In genomic region chr20:50586531-50587232, GRCh38 we compare ENCODE assay signal across 23 cellular contexts.
A peak's percentile ranks its signal among the peaks of the same experiment; 100 is the strongest.
DNase-seq lines count a peak whose midpoint lies in the region; ATAC-seq and TF ChIP-seq lines count a peak whose summit lies in the region.
"Had no signal": no experiment of that assay in that cellular context is flagged by ENCODE, and none has a peak within 500 bp of the region (broad histone marks: within the 10 kb centered on the region; RNA-seq: fewer than 3 reads in every experiment).

No MANE protein-coding gene starts in this region.

- intact Hi-C loops in activated naive CD4-positive, alpha-beta T cell treated with anti-CD3 and anti-CD28 coated beads for 36 hours (cut with micrococcal nuclease), result no loop called here

- peak; percentile 18 for TF ChIP-seq POLR2A in GM18505 (IDR thresholded peaks at IDR 0.05; ENCODE audit: borderline replicate concordance, extremely low read depth, insufficient read depth, insufficient read length)
- TF ChIP-seq POLR2A in gastroesophageal sphincter (IDR thresholded peaks at IDR 0.05), result no peak

- peaks cover 18% of the 10 kb centered on the region for H3K36me3 Mint-ChIP-seq in activated naive CD4-positive, alpha-beta T cell treated with anti-CD3 and anti-CD28 coated beads for 36 hours (ENCODE audit: low read depth)
- H3K36me3 Mint-ChIP-seq in stimulated activated effector memory CD8-positive, alpha-beta T cell treated with anti-CD3 and anti-CD28 coated beads, Interleukin-12 subunit alpha, Interleukin-12 subunit beta, amount 100 ng/mL, for 72 hours, result peaks cover 100% of the 10 kb centered on the region

- no peak for TF ChIP-seq EP300 in gastroesophageal sphincter (IDR thresholded peaks at IDR 0.05)

- no peaks in the 10 kb centered on the region for H3K9me3 ChIP-seq in gastroesophageal sphincter
- no peaks in the 10 kb centered on the region for H3K9me3 ChIP-seq in SJCRH30 (replicated peaks)
- H3K9me3 ChIP-seq: mucosa of descending colon, right atrium auricular region, transverse colon had no signal

- WGBS in gastroesophageal sphincter (ENCODE audit: low coverage in 1 of 2), 2 donors, result 60% methylated on average over 1 of the region's 13 CpGs; no CpG with 5 or more reads in 1 of the 2 donors

- H3K4me1 Mint-ChIP-seq in activated naive CD4-positive, alpha-beta T cell treated with anti-CD3 and anti-CD28 coated beads for 36 hours (ENCODE audit: low read depth), result no peaks in the 10 kb centered on the region
- H3K4me1 Mint-ChIP-seq in stimulated activated effector memory CD8-positive, alpha-beta T cell treated with anti-CD3 and anti-CD28 coated beads, Interleukin-12 subunit alpha, Interleukin-12 subunit beta, amount 100 ng/mL, for 72 hours, result peaks cover 14% of the 10 kb centered on the region

- no peak for ATAC-seq in GM18505 (IDR thresholded peaks at IDR 0.05; ENCODE audit: unreplicated experiment)
- ATAC-seq in stimulated activated effector memory CD8-positive, alpha-beta T cell treated with anti-CD3 and anti-CD28 coated beads, Interleukin-12 subunit alpha, Interleukin-12 subunit beta, amount 100 ng/mL, for 72 hours, result peak; percentile 27
- ATAC-seq in gastroesophageal sphincter, result no peak
- ATAC-seq in HG03520 (IDR thresholded peaks at IDR 0.05; ENCODE audit: unreplicated experiment), result no peak

- H3K27ac Mint-ChIP-seq in activated naive CD4-positive, alpha-beta T cell treated with anti-CD3 and anti-CD28 coated beads for 36 hours, result peak overlapping the region; percentile 50
- peak overlapping the region; percentile 29 for H3K27ac Mint-ChIP-seq in stimulated activated effector memory CD8-positive, alpha-beta T cell treated with anti-CD3 and anti-CD28 coated beads, Interleukin-12 subunit alpha, Interleukin-12 subunit beta, amount 100 ng/mL, for 72 hours
- H3K27ac Mint-ChIP-seq: T-helper 1 cell treated with Interleukin-12 subunit alpha and Interleukin-12 subunit beta and Interleukin-4 antibody, amounts not matched to agents 30 μg/mL and 1 μg/mL, for 36 hours had no signal

- H3K9me3 Mint-ChIP-seq in activated naive CD4-positive, alpha-beta T cell treated with anti-CD3 and anti-CD28 coated beads for 36 hours, result no peaks in the 10 kb centered on the region
- H3K9me3 Mint-ChIP-seq in stimulated activated effector memory CD8-positive, alpha-beta T cell treated with anti-CD3 and anti-CD28 coated beads, Interleukin-12 subunit alpha, Interleukin-12 subunit beta, amount 100 ng/mL, for 72 hours, result no peaks in the 10 kb centered on the region
- H3K9me3 Mint-ChIP-seq: CD4-positive, CD25-positive, alpha-beta regulatory T cell; T-helper 1 cell treated with Interleukin-12 subunit alpha and Interleukin-12 subunit beta and Interleukin-4 antibody, amounts not matched to agents 30 μg/mL and 1 μg/mL, for 36 hours had no signal

- CTCF ChIA-PET in activated naive CD4-positive, alpha-beta T cell treated with anti-CD3 and anti-CD28 coated beads for 36 hours (lab: Charles Lee), result interaction anchor here (0.6 to 2.0 kb wide), 8 partner anchors 13 to 170 kb away, joined by 3 to 6 read pairs (median 4); no protein-coding TSS in a partner anchor
- CTCF ChIA-PET in RWPE1 (lab: Yijun Ruan, JAX), result interaction anchor here (0.5 to 2.3 kb wide), 12 partner anchors 10 to 401 kb away, joined by 3 to 11 read pairs (median 4); no protein-coding TSS in a partner anchor

- no peaks in the 10 kb centered on the region for H3K27me3 Mint-ChIP-seq in activated naive CD4-positive, alpha-beta T cell treated with anti-CD3 and anti-CD28 coated beads for 36 hours (ENCODE audit: low read depth)
- H3K27me3 Mint-ChIP-seq: CD4-positive, CD25-positive, alpha-beta regulatory T cell had no signal

- H3K36me3 ChIP-seq in gastroesophageal sphincter, result peaks cover 0 to 79% of the 10 kb centered on the region in 2 donors
- peaks cover 20% of the 10 kb centered on the region for H3K36me3 ChIP-seq in SJCRH30

- POLR2A ChIA-PET in RWPE1 (lab: Yijun Ruan, JAX; ENCODE audit: low non-redundant PET), result no interaction called here

- no peak for DNase-seq in activated naive CD4-positive, alpha-beta T cell treated with anti-CD3 and anti-CD28 coated beads for 36 hours
- no peak for DNase-seq in activated naive CD4-positive, alpha-beta T cell treated with anti-CD3 and anti-CD28 coated beads, Interleukin-2, amount 50 U/mL, for 16 hours
- DNase-seq in RWPE1 (ENCODE audit: low spot score), result no peak
- no peak for DNase-seq in stimulated activated effector memory CD8-positive, alpha-beta T cell treated with anti-CD3 and anti-CD28 coated beads, Interleukin-12 subunit alpha, Interleukin-12 subunit beta, amount 100 ng/mL, for 72 hours (ENCODE audit: low spot score in 2 of 2)
- DNase-seq in SJCRH30, result no peak
- DNase-seq: CD4-positive, CD25-positive, alpha-beta regulatory T cell; foreskin melanocyte; NCI-H1048; NCI-H226; occipital lobe; SHP77 treated with DMSO at 0.1 percent for 48 hours; stimulated activated CD4-positive, alpha-beta T cell treated with anti-CD3 and anti-CD28 coated beads, Interleukin-15, amount 100 ng/mL, for 24 hours; stimulated activated naive CD4-positive, alpha-beta T cell; transverse colon had no signal

- H3K4me3 ChIP-seq in gastroesophageal sphincter (no peak overlapping the region), SJCRH30 (no peak overlapping the region)
- H3K4me3 ChIP-seq: cardiac muscle cell, mucosa of descending colon, right atrium auricular region, transverse colon had no signal

- H3K4me3 Mint-ChIP-seq in activated naive CD4-positive, alpha-beta T cell treated with anti-CD3 and anti-CD28 coated beads for 36 hours, result no peak overlapping the region
- no peak overlapping the region for H3K4me3 Mint-ChIP-seq in stimulated activated effector memory CD8-positive, alpha-beta T cell treated with anti-CD3 and anti-CD28 coated beads, Interleukin-12 subunit alpha, Interleukin-12 subunit beta, amount 100 ng/mL, for 72 hours
- H3K4me3 Mint-ChIP-seq: CD4-positive, CD25-positive, alpha-beta regulatory T cell; T-helper 1 cell treated with Interleukin-12 subunit alpha and Interleukin-12 subunit beta and Interleukin-4 antibody, amounts not matched to agents 30 μg/mL and 1 μg/mL, for 36 hours had no signal

- TF ChIP-seq CTCF in RWPE1 (conservative IDR thresholded peaks at IDR 0.05; ENCODE audit: low read depth) (no peak), gastroesophageal sphincter (IDR thresholded peaks at IDR 0.05) (no peak)

- H3K4me1 ChIP-seq in gastroesophageal sphincter, result peaks cover 0 to 14% (median 0%) of the 10 kb centered on the region in 3 donors
- peaks cover 3% of the 10 kb centered on the region for H3K4me1 ChIP-seq in SJCRH30

- H3K27me3 ChIP-seq in gastroesophageal sphincter (no peaks in the 10 kb centered on the region), SJCRH30 (no peaks in the 10 kb centered on the region)
- H3K27me3 ChIP-seq: cardiac muscle cell, right atrium auricular region, transverse colon had no signal

- H3K27ac ChIP-seq in RWPE1 (peak overlapping the region; percentile 97), gastroesophageal sphincter (no peak overlapping the region), SJCRH30 (no peak overlapping the region)
- H3K27ac ChIP-seq: cardiac muscle cell, HL-60, KMS-11, transverse colon had no signal
